In the genomic region with DNA sequence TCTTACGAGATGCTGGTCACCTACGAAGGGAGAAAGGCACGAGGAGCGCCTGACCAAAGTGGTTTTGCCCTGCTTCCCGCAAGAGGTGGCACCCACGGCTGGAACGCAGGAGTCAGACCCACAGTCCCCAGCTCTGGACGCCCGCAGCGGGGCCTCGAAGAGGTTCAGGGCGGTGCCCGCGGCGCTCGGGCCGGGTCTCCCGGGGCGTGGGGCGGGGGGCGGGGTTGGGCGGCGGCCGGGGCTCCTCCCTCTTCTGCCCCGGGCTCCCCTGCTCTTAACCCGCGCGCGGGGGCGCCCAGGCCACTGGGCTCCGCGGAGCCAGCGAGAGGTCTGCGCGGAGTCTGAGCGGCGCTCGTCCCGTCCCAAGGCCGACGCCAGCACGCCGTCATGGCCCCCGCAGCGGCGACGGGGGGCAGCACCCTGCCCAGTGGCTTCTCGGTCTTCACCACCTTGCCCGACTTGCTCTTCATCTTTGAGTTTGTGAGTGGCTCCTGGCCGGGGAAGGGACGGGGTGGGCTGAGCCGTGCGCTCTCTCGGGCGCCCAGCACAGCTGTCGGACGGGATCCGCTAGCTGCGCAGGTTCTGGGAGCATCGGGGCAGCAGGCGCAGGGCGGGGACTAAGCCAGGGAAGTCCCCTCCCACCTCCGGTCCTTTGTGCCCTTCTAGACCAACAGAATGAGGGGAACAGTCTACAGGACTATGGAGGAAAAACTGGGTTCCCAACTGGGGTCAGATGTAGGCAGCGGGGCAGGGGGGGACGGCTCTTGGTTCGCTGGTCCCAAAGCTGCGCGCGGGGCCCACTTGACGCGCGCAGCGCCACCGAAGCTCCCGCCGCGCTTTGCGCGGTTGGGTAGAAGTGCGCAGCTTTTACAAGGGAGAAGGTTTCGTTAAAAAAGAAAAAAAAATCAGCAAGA, we compare ENCODE assay signal across 9 cellular contexts. TPM values are rescaled to one million over a fixed set of nuclear protein-coding genes. Genes with fewer than 3 reads are reported as not detected.
A peak's percentile ranks its signal among the peaks of the same experiment; 100 is the strongest.
DNase-seq lines count a peak whose midpoint lies in the region; ATAC-seq, FAIRE-seq and TF ChIP-seq lines count a peak whose summit lies in the region.
"Had no signal": no experiment of that assay in that cellular context is flagged by ENCODE, and none has a peak within 500 bp of the region (broad histone marks: within the 10 kb centered on the region; RNA-seq: fewer than 3 reads in every experiment).

A gene (plus strand): TSS at position 303 of the 914 bp plus-strand sequence. CDS start 85 bp downstream, at position 388.

- no peak within 1 kb of the TSS for H2AFZ ChIP-seq in endothelial cell of umbilical vein (ENCODE audit: low read depth, low read length)

- no peak for TF ChIP-seq POLR2A in endothelial cell of umbilical vein (IDR thresholded peaks at IDR 0.05; ENCODE audit: low read depth, low read length)
- peak in 1 of 2 donors; percentile 47 for TF ChIP-seq POLR2A in thyroid gland (IDR thresholded peaks at IDR 0.05)

- BruUV-seq in endothelial cell of umbilical vein (replicated peaks; lab: Mats Ljungman, UMichigan) = no TSS peak

- H4K20me1 ChIP-seq in endothelial cell of umbilical vein (replicated peaks; ENCODE audit: control insufficient read depth, extremely low read depth, insufficient read depth, low read length) = no peaks in the 10 kb centered on the region

- dilution Hi-C loops in endothelial cell of umbilical vein (cut with MboI; ENCODE audit: extremely low pct_ligation_motif_present, low sequenced_read_pairs) = no loop called here

- DNase-seq in AG08396 (ENCODE audit: low spot score) (peak; percentile 43), HAP-1 (ENCODE audit: low spot score in 2 of 2) (peak in 1 of 2 experiments; percentile 28), endothelial cell of umbilical vein (ENCODE audit: low read depth, low spot score) (no peak), nephron progenitor cell (peak; percentile 52), thyroid gland (peak; percentile 65 to 69), NCI-H128 (lab: John Stamatoyannopoulos, UW; ENCODE audit: unreplicated experiment) (no peak)
- DNase-seq in activated CD4-positive, alpha-beta T cell treated with anti-CD3 and anti-CD28 coated beads, Interleukin-2, amount 50 U/mL, for 24 hours (ENCODE audit: low read depth in 1 of 2, low spot score in 1 of 2) = peak; percentile 42

- H3K36me3 ChIP-seq in HAP-1 (replicated peaks) (no peaks in the 10 kb centered on the region), endothelial cell of umbilical vein (ENCODE audit: control insufficient read depth in 2 of 2, extremely low read depth in 1 of 2, insufficient read depth in 2 of 2, low read length in 2 of 2) (no peaks in the 10 kb centered on the region), thyroid gland (no peaks in the 10 kb centered on the region)

- intact Hi-C loops in endothelial cell of umbilical vein (cut with micrococcal nuclease) = no loop called here
- intact Hi-C loops in thyroid gland (cut with DNase I) = no loop called here

- TF ChIP-seq CTCF in endothelial cell of umbilical vein (IDR thresholded peaks at IDR 0.05; ENCODE audit: extremely low read depth in 1 of 2, insufficient read depth in 1 of 2, low read depth in 1 of 2, low read length in 2 of 2) = no peak
- no peak for TF ChIP-seq CTCF in nephron progenitor cell (IDR thresholded peaks at IDR 0.05)
- no peak for TF ChIP-seq CTCF in thyroid gland (IDR thresholded peaks at IDR 0.05)

- in situ Hi-C loops in HAP-1 (cut with MboI; ENCODE audit: low sequenced_read_pairs) = no loop called here

- peak within 1 kb of the TSS; percentile 79 for H3K4me3 Mint-ChIP-seq in nephron progenitor cell

- H3K9me3 ChIP-seq in HAP-1 = no peaks in the 10 kb centered on the region
- H3K9me3 ChIP-seq in endothelial cell of umbilical vein (replicated peaks; ENCODE audit: control insufficient read depth, insufficient read depth, low read length) = no peaks in the 10 kb centered on the region
- H3K9me3 ChIP-seq in thyroid gland = no peaks in the 10 kb centered on the region

- H3K9ac ChIP-seq in endothelial cell of umbilical vein (replicated peaks; ENCODE audit: extremely low read depth, insufficient read depth, low read length) = no peak within 1 kb of the TSS

- FAIRE-seq in endothelial cell of umbilical vein (lab: Jason Lieb, UNC) = no peak
- FAIRE-seq: endometrium had no signal

- peak within 1 kb of the TSS; percentile 18 for H3K4me3 ChIP-seq in HAP-1
- no peak within 1 kb of the TSS for H3K4me3 ChIP-seq in endothelial cell of umbilical vein (replicated peaks in 1 of 3; ENCODE audit: insufficient read depth in 1 of 3, low read depth in 1 of 3, low read length in 3 of 3)
- peak within 1 kb of the TSS; percentile 34 to 45 (median 43) for H3K4me3 ChIP-seq in thyroid gland (replicated peaks in 1 of 3)

- H3K27ac ChIP-seq in endothelial cell of umbilical vein (ENCODE audit: insufficient read depth, low read depth, low read length) = no peak within 1 kb of the TSS
- H3K27ac ChIP-seq in thyroid gland = no peak within 1 kb of the TSS

- H3K4me1 Mint-ChIP-seq in nephron progenitor cell = peaks cover 28% of the 10 kb centered on the region

- H3K4me1 ChIP-seq in HAP-1 (no peaks in the 10 kb centered on the region), endothelial cell of umbilical vein (ENCODE audit: control insufficient read depth, extremely low read depth, insufficient read depth, low read length) (no peaks in the 10 kb centered on the region), thyroid gland (peaks cover 8 to 40% of the 10 kb centered on the region in 2 donors)

- CTCF ChIA-PET in endothelial cell of umbilical vein (lab: Charles Lee) = interaction anchor here (1.2 to 1.8 kb wide), 2 partner anchors 9 to 90 kb away, joined by 3 to 6 read pairs; no protein-coding TSS in a partner anchor

- WGBS in thyroid gland, 2 donors = 3 to 4% methylated on average over 34 to 42 of the region's 81 CpGs

- H3K9me1 ChIP-seq in endothelial cell of umbilical vein (replicated peaks; ENCODE audit: control insufficient read depth, extremely low read depth, insufficient read depth, low read length) = no peaks in the 10 kb centered on the region

- no peak within 1 kb of the TSS for H3K4me2 ChIP-seq in endothelial cell of umbilical vein (ENCODE audit: insufficient read depth, low read length)

- POLR2A ChIA-PET in endothelial cell of umbilical vein (lab: Charles Lee) = no interaction called here

- H3K27ac Mint-ChIP-seq in nephron progenitor cell = no peak within 1 kb of the TSS

- no peaks in the 10 kb centered on the region for H3K36me3 Mint-ChIP-seq in nephron progenitor cell (ENCODE audit: low read depth)

- ATAC-seq in HG03521 (IDR thresholded peaks at IDR 0.05; ENCODE audit: unreplicated experiment) = no peak

- H3K9me3 Mint-ChIP-seq in nephron progenitor cell = peaks cover 3% of the 10 kb centered on the region

- peaks cover 45% of the 10 kb centered on the region for H3K27me3 ChIP-seq in HAP-1 (ENCODE audit: low read depth)
- peaks cover 38 to 42% of the 10 kb centered on the region in 2 experiments for H3K27me3 ChIP-seq in endothelial cell of umbilical vein (ENCODE audit: control insufficient read depth in 2 of 2, insufficient read depth in 2 of 2, low read length in 2 of 2)
- no peaks in the 10 kb centered on the region for H3K27me3 ChIP-seq in thyroid gland

- H3K27me3 Mint-ChIP-seq in nephron progenitor cell (ENCODE audit: low read depth, poor library complexity) = peaks cover 90% of the 10 kb centered on the region

- H3K79me2 ChIP-seq in endothelial cell of umbilical vein (ENCODE audit: control insufficient read depth, insufficient read depth, low read length) = no peaks in the 10 kb centered on the region

TF ChIP-seq in endothelial cell of umbilical vein, 7 proteins besides CTCF, POLR2A, EP300 and RAD21:
- TF ChIP-seq MYC (IDR thresholded peaks at IDR 0.05; ENCODE audit: low read depth, low read length) = no peak
- no peak for TF ChIP-seq GATA2 (IDR thresholded peaks at IDR 0.05; ENCODE audit: insufficient read depth, insufficient read length, low read depth, low read length)
- peak; percentile 90 for TF ChIP-seq EZH2 (IDR thresholded peaks at IDR 0.05; ENCODE audit: borderline replicate concordance, low read depth, low read length, severe bottlenecking)
TF ChIP-seq in endothelial cell of umbilical vein: peak in this region for 1.

RNA-seq across cellular contexts. Expression of the gene that starts here (rescaled TPM):
- not detected in 2 replicates for total RNA-seq in endothelial cell of umbilical vein
- polyA plus RNA-seq in endothelial cell of umbilical vein = not detected in 2 replicates
- polyA plus RNA-seq in endothelial cell of umbilical vein (2011; cell fraction: cytosol; rRNA removed) = not detected in 2 replicates
- polyA plus RNA-seq in endothelial cell of umbilical vein (2011; cell fraction: nucleus; rRNA removed) = not detected in 2 replicates
- polyA plus RNA-seq in endothelial cell of umbilical vein (2012) = not detected in 2 replicates
- not detected in 2 replicates for polyA minus RNA-seq in endothelial cell of umbilical vein
- polyA minus RNA-seq in endothelial cell of umbilical vein (2011; cell fraction: cytosol; rRNA and poly(A)+ RNA removed) = not detected
- not detected in 2 replicates for polyA minus RNA-seq in endothelial cell of umbilical vein (2011; cell fraction: nucleus; rRNA and poly(A)+ RNA removed)
- 10 to 100 TPM in 3 of 4 donors, 1 to 10 TPM in 1; 5.6 to 19.3 (median 13.3) TPM for total RNA-seq in thyroid gland

Comparison
In these comparisons a context has a peak if more than half of its experiments do, and no peak if none do; other contexts are left out.
1. DNase-seq: peak in AG08396 (single experiment), activated CD4-positive, alpha-beta T cell treated with anti-CD3 and anti-CD28 coated beads, Interleukin-2, amount 50 U/mL, for 24 hours (2 of 2), nephron progenitor cell (single experiment) and thyroid gland (2 of 2); none in endothelial cell of umbilical vein (single experiment) and NCI-H128 (single experiment).
2. H3K4me3 ChIP-seq: peak in HAP-1 (single experiment) and thyroid gland (3 of 3); none in endothelial cell of umbilical vein (0 of 3).